17 cellular contexts compared by ENCODE assay signal in genomic region chr12:68163546-68164210, GRCh38. TPM values are rescaled to one million over a fixed set of nuclear protein-coding genes. Genes with fewer than 3 reads are reported as not detected.
DNase-seq lines count a peak whose midpoint lies in the region; ATAC-seq and TF ChIP-seq lines count a peak whose summit lies in the region.
"Had no signal": no experiment of that assay in that cellular context is flagged by ENCODE, and none has a peak within 500 bp of the region (broad histone marks: within the 10 kb centered on the region; RNA-seq: fewer than 3 reads in every experiment).

No MANE protein-coding gene starts in this region.

- intact Hi-C loops in dorsolateral prefrontal cortex (cut with DNase I), result no loop called here

- H3K14ac ChIP-seq in neuronal stem cell (ENCODE audit: low read length), result no peak overlapping the region

- peaks cover 7% of the 10 kb centered on the region; the same call in 1 of the 2 replicates for H3K9me3 ChIP-seq in SJCRH30 (replicated peaks)
- no peaks in the 10 kb centered on the region for H3K9me3 ChIP-seq in neuronal stem cell (replicated peaks in 1 of 2; ENCODE audit: control insufficient read depth in 2 of 2, insufficient read depth in 1 of 2, low read depth in 1 of 2, low read length in 2 of 2)
- H3K9me3 ChIP-seq: BLaER1 treated with 17β-estradiol and CSF1 and Interleukin-3, amounts not matched to agents 10 nM and 100 nM; body of pancreas; esophagus muscularis mucosa; tibial artery had no signal

- peak; percentile 36 for DNase-seq in GM06990 (ENCODE audit: extremely low read depth, insufficient read length)
- no peak for DNase-seq in SJCRH30
- no peak for DNase-seq in NCI-H2081 treated with DMSO at 0.1 percent for 48 hours (lab: John Stamatoyannopoulos, UW)
- no peak for DNase-seq in neuronal stem cell (ENCODE audit: low spot score)
- no peak for DNase-seq in dorsolateral prefrontal cortex
- DNase-seq in GM03348 (ENCODE audit: low spot score), result no peak
- DNase-seq: body of pancreas; kidney glomerular epithelial cell; NCI-H187; stimulated activated CD4-positive, alpha-beta T cell treated with anti-CD3 and anti-CD28 coated beads, Interleukin-1b, Interleukin-23, amount 100 ng/mL, for 48 hours; tibial artery had no signal

- H2BK15ac ChIP-seq in neuronal stem cell (ENCODE audit: low read length), result no peak overlapping the region

- H3K27me3 ChIP-seq in GM06990 (replicated peaks; ENCODE audit: control insufficient read depth, insufficient read depth, low read length), result no peaks in the 10 kb centered on the region
- no peaks in the 10 kb centered on the region for H3K27me3 ChIP-seq in SJCRH30
- H3K27me3 ChIP-seq in neuronal stem cell (ENCODE audit: control insufficient read depth in 3 of 3, insufficient read depth in 3 of 3, low read depth in 1 of 3, low read length in 3 of 3), result no peaks in the 10 kb centered on the region
- peaks cover 0 to 7% (median 0%) of the 10 kb centered on the region in 45 donors for H3K27me3 ChIP-seq in dorsolateral prefrontal cortex
- H3K27me3 ChIP-seq: BLaER1 treated with 17β-estradiol and CSF1 and Interleukin-3, amounts not matched to agents 10 nM and 100 nM; body of pancreas; esophagus muscularis mucosa; neural progenitor cell; tibial artery had no signal

- H2AFZ ChIP-seq in neuronal stem cell (ENCODE audit: low read length), result no peak overlapping the region
- H2AFZ ChIP-seq: neural progenitor cell had no signal

- no peaks in the 10 kb centered on the region for H3K36me3 ChIP-seq in GM06990 (ENCODE audit: control insufficient read depth, insufficient read depth, low read length)
- H3K36me3 ChIP-seq in SJCRH30, result no peaks in the 10 kb centered on the region
- no peaks in the 10 kb centered on the region for H3K36me3 ChIP-seq in neuronal stem cell (replicated peaks in 1 of 2; ENCODE audit: control insufficient read depth in 2 of 2, insufficient read depth in 2 of 2, low read length in 2 of 2)
- H3K36me3 ChIP-seq: BLaER1 treated with 17β-estradiol and CSF1 and Interleukin-3, amounts not matched to agents 10 nM and 100 nM; esophagus muscularis mucosa; neural progenitor cell; tibial artery had no signal

- no peak overlapping the region for H4K91ac ChIP-seq in neuronal stem cell (ENCODE audit: low read depth, low read length, poor library complexity)

- no peak overlapping the region for H2AK5ac ChIP-seq in neuronal stem cell (ENCODE audit: low read depth, low read length)

- no peak for TF ChIP-seq CTCF in GM06990 (IDR thresholded peaks at IDR 0.05; ENCODE audit: insufficient read depth, low read length, poor library complexity, severe bottlenecking)
- TF ChIP-seq CTCF in dorsolateral prefrontal cortex (IDR thresholded peaks at IDR 0.05 in 54 of 56, conservative IDR thresholded peaks at IDR 0.05 in 2 of 56; ENCODE audit: low read depth in 1 of 56, partially characterized antibody in 56 of 56), result no peak

- H2BK5ac ChIP-seq in neuronal stem cell (ENCODE audit: low read length), result no peak overlapping the region

- peak; percentile 57 for ATAC-seq in GM19043 (IDR thresholded peaks at IDR 0.05; ENCODE audit: low read depth, unreplicated experiment)
- peak; percentile 53 for ATAC-seq in HG02870 (IDR thresholded peaks at IDR 0.05; ENCODE audit: unreplicated experiment)
- ATAC-seq: body of pancreas had no signal

- no peak overlapping the region for H4K8ac ChIP-seq in neuronal stem cell (ENCODE audit: low read depth, low read length)

- WGBS in neuronal stem cell (ENCODE audit: extremely low coverage in 2 of 2, insufficient read length in 2 of 2, insufficient replicate concordance in 1 of 2), 2 donors, result no CpG with 5 or more reads among the region's 7 CpGs

- H3K23ac ChIP-seq in neuronal stem cell (ENCODE audit: low read depth, low read length, poor library complexity), result no peak overlapping the region

- H3K27ac ChIP-seq in SJCRH30 (peak overlapping the region; percentile 48; the same call in 1 of the 2 replicates), neuronal stem cell (replicated peaks; ENCODE audit: low read length) (no peak overlapping the region), dorsolateral prefrontal cortex (no peak overlapping the region)
- H3K27ac ChIP-seq: BLaER1 treated with 17β-estradiol and CSF1 and Interleukin-3, amounts not matched to agents 10 nM and 100 nM; body of pancreas; esophagus muscularis mucosa; neural progenitor cell; RWPE1; tibial artery had no signal

- H2BK12ac ChIP-seq in neuronal stem cell (ENCODE audit: low read length), result no peak overlapping the region

- H3K4me2 ChIP-seq in neuronal stem cell (ENCODE audit: insufficient read depth, low read length, poor library complexity, severe bottlenecking), result no peak overlapping the region
- H3K4me2 ChIP-seq: BLaER1 treated with 17β-estradiol and CSF1 and Interleukin-3, amounts not matched to agents 10 nM and 100 nM; neural progenitor cell had no signal

- no peak overlapping the region for H3K4me3 ChIP-seq in GM06990 (replicated peaks; ENCODE audit: low read depth, low read length)
- H3K4me3 ChIP-seq in SJCRH30, result no peak overlapping the region
- H3K4me3 ChIP-seq in neuronal stem cell (ENCODE audit: low read length in 2 of 2), result no peak overlapping the region
- H3K4me3 ChIP-seq in dorsolateral prefrontal cortex, result no peak overlapping the region
- H3K4me3 ChIP-seq: BLaER1 treated with 17β-estradiol and CSF1 and Interleukin-3, amounts not matched to agents 10 nM and 100 nM; body of pancreas; esophagus muscularis mucosa; neural progenitor cell; tibial artery had no signal

- H3K18ac ChIP-seq in neuronal stem cell (ENCODE audit: low read length), result no peak overlapping the region

- no peak overlapping the region for H2BK120ac ChIP-seq in neuronal stem cell (ENCODE audit: low read depth, low read length)

- H3K4ac ChIP-seq in neuronal stem cell (ENCODE audit: low read length), result no peak overlapping the region

- H3K4me1 ChIP-seq in SJCRH30 (peaks cover 17% of the 10 kb centered on the region), neuronal stem cell (ENCODE audit: control insufficient read depth in 2 of 2, insufficient read depth in 1 of 2, low read depth in 1 of 2, low read length in 2 of 2) (no peaks in the 10 kb centered on the region)
- H3K4me1 ChIP-seq: body of pancreas, esophagus muscularis mucosa, neural progenitor cell, tibial artery had no signal

- no peaks in the 10 kb centered on the region for H3K79me1 ChIP-seq in neuronal stem cell (ENCODE audit: low read depth, low read length)

- no peak overlapping the region for H3K9ac ChIP-seq in neuronal stem cell (ENCODE audit: low read depth, low read length, poor library complexity)
- H3K9ac ChIP-seq: BLaER1 treated with 17β-estradiol and CSF1 and Interleukin-3, amounts not matched to agents 10 nM and 100 nM; neural progenitor cell had no signal

RNA-seq across cellular contexts. Expression of gene IFNG, which starts 4.1 kb away (rescaled TPM):
- total RNA-seq in SJCRH30 (2014; rRNA removed; shearing (Covaris generic)), result not detected in 2 replicates
- polyA plus RNA-seq in neuronal stem cell (2013, experiment 1 of 2), result not detected
- not detected for polyA plus RNA-seq in neuronal stem cell (2013, experiment 2 of 2)
- under 1 TPM in 2 of 120 experiments, not detected in 118; 0.60 to 0.77 TPM for total RNA-seq in dorsolateral prefrontal cortex
- total RNA-seq: body of pancreas, esophagus muscularis mucosa had no signal
